ENCODE assay signal across 25 cellular contexts in the genomic region with DNA sequence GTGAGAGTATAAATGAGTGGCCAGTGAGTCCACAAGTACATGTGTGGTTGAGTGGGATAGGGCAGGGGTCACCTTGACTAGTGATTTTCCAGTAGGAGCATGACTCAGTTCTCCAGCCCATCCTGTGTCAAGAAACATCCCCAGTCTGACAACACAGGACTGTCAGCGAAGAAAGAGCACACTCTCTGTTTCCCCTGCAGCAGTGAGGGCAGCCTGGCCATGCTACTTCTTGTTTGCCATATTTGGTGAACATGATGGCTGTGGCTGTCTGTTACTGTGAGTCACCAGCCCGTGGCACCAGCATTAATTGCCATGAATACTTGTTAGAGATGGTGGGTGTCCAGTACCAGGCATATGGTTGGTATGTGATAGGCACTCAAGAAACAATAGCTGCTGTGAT. TPM values are rescaled to one million over a fixed set of nuclear protein-coding genes. Genes with fewer than 3 reads are reported as not detected.
DNase-seq lines count a peak whose midpoint lies in the region; ATAC-seq, FAIRE-seq and TF ChIP-seq lines count a peak whose summit lies in the region.
"Had no signal": no experiment of that assay in that cellular context is flagged by ENCODE, and none has a peak within 500 bp of the region (broad histone marks: within the 10 kb centered on the region; RNA-seq: fewer than 3 reads in every experiment).

No MANE protein-coding gene starts in this region.

- no peaks in the 10 kb centered on the region for H3K36me3 Mint-ChIP-seq in glutamatergic neuron (ENCODE audit: unreplicated experiment)
- H3K36me3 Mint-ChIP-seq in activated naive CD8-positive, alpha-beta T cell treated with anti-CD3 and anti-CD28 coated beads for 36 hours: no peaks in the 10 kb centered on the region
- H3K36me3 Mint-ChIP-seq: CD4-positive, CD25-positive, alpha-beta regulatory T cell had no signal

- no peak for ATAC-seq in GM21576 (IDR thresholded peaks at IDR 0.05; ENCODE audit: unreplicated experiment)
- ATAC-seq in GM18498 (IDR thresholded peaks at IDR 0.05; ENCODE audit: unreplicated experiment): no peak
- ATAC-seq: foreskin keratinocyte, upper lobe of right lung had no signal

- H3K4me3 Mint-ChIP-seq in glutamatergic neuron (ENCODE audit: unreplicated experiment): no peak overlapping the region
- no peak overlapping the region for H3K4me3 Mint-ChIP-seq in activated naive CD8-positive, alpha-beta T cell treated with anti-CD3 and anti-CD28 coated beads for 36 hours
- H3K4me3 Mint-ChIP-seq: activated CD4-positive, alpha-beta T cell treated with anti-CD3 and anti-CD28 coated beads, Interleukin-2, amount 10 ng/mL, durations not matched to agents 7 days and 5 days; CD4-positive, CD25-positive, alpha-beta regulatory T cell; nephron had no signal

- FAIRE-seq in RCC 7860 (lab: Jason Lieb, UNC): no peak
- FAIRE-seq: A549, HTR-8/SVneo, small intestine, TTC549 had no signal

- H3K27me3 Mint-ChIP-seq in glutamatergic neuron (ENCODE audit: unreplicated experiment): peaks cover 10% of the 10 kb centered on the region
- H3K27me3 Mint-ChIP-seq in activated naive CD8-positive, alpha-beta T cell treated with anti-CD3 and anti-CD28 coated beads for 36 hours: peaks cover 15% of the 10 kb centered on the region
- H3K27me3 Mint-ChIP-seq: activated CD4-positive, alpha-beta T cell treated with anti-CD3 and anti-CD28 coated beads, Interleukin-2, amount 10 ng/mL, durations not matched to agents 7 days and 5 days had no signal

- no peak for TF ChIP-seq CTCF in glutamatergic neuron (IDR thresholded peaks at IDR 0.05; ENCODE audit: partially characterized antibody, unreplicated experiment)

- H3K27ac Mint-ChIP-seq in glutamatergic neuron (ENCODE audit: unreplicated experiment): peak overlapping the region; percentile 91
- H3K27ac Mint-ChIP-seq in activated naive CD8-positive, alpha-beta T cell treated with anti-CD3 and anti-CD28 coated beads for 36 hours: no peak overlapping the region
- H3K27ac Mint-ChIP-seq: activated CD4-positive, alpha-beta T cell treated with anti-CD3 and anti-CD28 coated beads, Interleukin-2, amount 10 ng/mL, durations not matched to agents 7 days and 5 days; CD4-positive, CD25-positive, alpha-beta regulatory T cell; nephron; progenitor cell of endocrine pancreas had no signal

- DNase-seq in A172 (ENCODE audit: low spot score) (peak; percentile 82), EL (peak; percentile 65), RCC 7860 (ENCODE audit: low spot score) (peak; percentile 68), glutamatergic neuron (no peak)
- no peak for DNase-seq in activated naive CD8-positive, alpha-beta T cell treated with anti-CD3 and anti-CD28 coated beads for 36 hours
- DNase-seq in activated CD4-positive, alpha-beta T cell treated with anti-CD3 and anti-CD28 coated beads for 48 hours: no peak
- DNase-seq: activated CD4-positive, alpha-beta T cell treated with anti-CD3 and anti-CD28 coated beads, Interleukin-2, amount 10 ng/mL, durations not matched to agents 7 days and 5 days; activated CD8-positive, alpha-beta memory T cell treated with anti-CD3 and anti-CD28 coated beads, Interleukin-2, amount 50 U/mL, for 48 hours; activated effector memory CD4-positive, alpha-beta T cell treated with anti-CD3 and anti-CD28 coated beads, Interleukin-2, amount 50 U/mL, for 16 hours; CD4-positive, CD25-positive, alpha-beta regulatory T cell; dermis blood vessel endothelial cell; DMS79; foreskin keratinocyte; NCI-H1436 treated with DMSO at 0.1 percent for 48 hours; small intestine; stimulated activated CD4-positive, alpha-beta T cell treated with anti-CD3 and anti-CD28 coated beads, Interleukin-4, amount 100 ng/mL, for 24 hours; SW 1271; upper lobe of right lung had no signal

- H3K9me3 Mint-ChIP-seq in glutamatergic neuron (ENCODE audit: unreplicated experiment): peaks cover 8% of the 10 kb centered on the region
- no peaks in the 10 kb centered on the region for H3K9me3 Mint-ChIP-seq in activated naive CD8-positive, alpha-beta T cell treated with anti-CD3 and anti-CD28 coated beads for 36 hours
- H3K9me3 Mint-ChIP-seq: activated CD4-positive, alpha-beta T cell treated with anti-CD3 and anti-CD28 coated beads, Interleukin-2, amount 10 ng/mL, durations not matched to agents 7 days and 5 days; nephron had no signal

- peaks cover 46% of the 10 kb centered on the region for H3K4me1 Mint-ChIP-seq in glutamatergic neuron (ENCODE audit: low read depth, unreplicated experiment)
- H3K4me1 Mint-ChIP-seq in activated naive CD8-positive, alpha-beta T cell treated with anti-CD3 and anti-CD28 coated beads for 36 hours: no peaks in the 10 kb centered on the region
- H3K4me1 Mint-ChIP-seq: activated CD4-positive, alpha-beta T cell treated with anti-CD3 and anti-CD28 coated beads, Interleukin-2, amount 10 ng/mL, durations not matched to agents 7 days and 5 days; CD4-positive, CD25-positive, alpha-beta regulatory T cell; nephron had no signal

RNA-seq across cellular contexts. Expression of a gene that starts 13.1 kb away (rescaled TPM):
- 3.4 and 4.0 TPM in 2 replicates for total RNA-seq in A172 (2014; rRNA removed; shearing (Covaris generic))
- 35.7 TPM for total RNA-seq in glutamatergic neuron (ENCODE audit: unreplicated experiment)
- total RNA-seq in activated naive CD8-positive, alpha-beta T cell treated with anti-CD3 and anti-CD28 coated beads for 36 hours: not detected
- total RNA-seq: activated CD4-positive, alpha-beta T cell treated with anti-CD3 and anti-CD28 coated beads, Interleukin-2, amount 10 ng/mL, durations not matched to agents 7 days and 5 days; CD4-positive, CD25-positive, alpha-beta regulatory T cell; foreskin keratinocyte; upper lobe of right lung had no signal

Comparison
In these comparisons a context has a peak if more than half of its experiments do, and no peak if none do; other contexts are left out.
1. DNase-seq: peak in A172 (single experiment), EL (single experiment) and RCC 7860 (single experiment); none in glutamatergic neuron (single experiment), activated naive CD8-positive, alpha-beta T cell treated with anti-CD3 and anti-CD28 coated beads for 36 hours (single experiment) and activated CD4-positive, alpha-beta T cell treated with anti-CD3 and anti-CD28 coated beads for 48 hours (single experiment).